Comparison of ENCODE assay signal across 8 cellular contexts in genomic region chr5:10355071-10355889, GRCh38. TPM values are rescaled to one million over a fixed set of nuclear protein-coding genes. Genes with fewer than 3 reads are reported as not detected.
DNase-seq lines count a peak whose midpoint lies in the region; ATAC-seq and TF ChIP-seq lines count a peak whose summit lies in the region.

No MANE protein-coding gene starts in this region.

- H3K9me3 Mint-ChIP-seq in mesothelial cell of epicardium = no peaks in the 10 kb centered on the region

- H3K27ac Mint-ChIP-seq in mesothelial cell of epicardium = peak overlapping the region; percentile 100

- TF ChIP-seq CTCF in breast epithelium (IDR thresholded peaks at IDR 0.05) = no peak
- TF ChIP-seq CTCF in mesothelial cell of epicardium (IDR thresholded peaks at IDR 0.05; ENCODE audit: unreplicated experiment) = no peak
- no peak for TF ChIP-seq CTCF in mucosa of descending colon (IDR thresholded peaks at IDR 0.05)

- H3K27me3 ChIP-seq in BLaER1 treated with 17β-estradiol and CSF1 and Interleukin-3, amounts not matched to agents 10 nM and 100 nM = no peaks in the 10 kb centered on the region
- H3K27me3 ChIP-seq in breast epithelium = no peaks in the 10 kb centered on the region

- no peak for TF ChIP-seq POLR2A in breast epithelium (IDR thresholded peaks at IDR 0.05)

- H3K4me3 ChIP-seq in BLaER1 treated with 17β-estradiol and CSF1 and Interleukin-3, amounts not matched to agents 10 nM and 100 nM = peak overlapping the region; percentile 71 to 95 (median 91)
- peak overlapping the region; percentile 77 to 99 (median 97) for H3K4me3 ChIP-seq in breast epithelium
- no peak overlapping the region for H3K4me3 ChIP-seq in mucosa of descending colon

- peak overlapping the region; percentile 71 to 91 (median 84) for H3K4me2 ChIP-seq in BLaER1 treated with 17β-estradiol and CSF1 and Interleukin-3, amounts not matched to agents 10 nM and 100 nM

- H3K27me3 Mint-ChIP-seq in mesothelial cell of epicardium (ENCODE audit: low read depth) = no peaks in the 10 kb centered on the region

- H4K20me1 ChIP-seq in BLaER1 treated with 17β-estradiol and CSF1 and Interleukin-3, amounts not matched to agents 10 nM and 100 nM = peaks cover 48 to 63% (median 61%) of the 10 kb centered on the region in 11 experiments; a peak in 21 of 22 replicates

- peaks cover 0 to 26% (median 11%) of the 10 kb centered on the region in 11 experiments; a peak in 15 of 22 replicates for H3K36me3 ChIP-seq in BLaER1 treated with 17β-estradiol and CSF1 and Interleukin-3, amounts not matched to agents 10 nM and 100 nM
- H3K36me3 ChIP-seq in breast epithelium (no peaks in the 10 kb centered on the region), mucosa of descending colon (ENCODE audit: low read depth) (no peaks in the 10 kb centered on the region)

- H3K4me1 ChIP-seq in BLaER1 treated with 17β-estradiol and CSF1 and Interleukin-3, amounts not matched to agents 10 nM and 100 nM = peaks cover 21 to 62% (median 44%) of the 10 kb centered on the region in 10 experiments
- H3K4me1 ChIP-seq in breast epithelium (no peaks in the 10 kb centered on the region), mucosa of descending colon (ENCODE audit: low read depth) (peaks cover 3% of the 10 kb centered on the region)

- ATAC-seq in GM18868 (IDR thresholded peaks at IDR 0.05; ENCODE audit: unreplicated experiment) (peak; percentile 8), mucosa of descending colon (no peak), HG02678 (IDR thresholded peaks at IDR 0.05; ENCODE audit: unreplicated experiment) (no peak)

- no peaks in the 10 kb centered on the region for H3K36me3 Mint-ChIP-seq in mesothelial cell of epicardium

- peak overlapping the region; percentile 100 for H3K4me3 Mint-ChIP-seq in mesothelial cell of epicardium

- H3K4me1 Mint-ChIP-seq in mesothelial cell of epicardium = peaks cover 42% of the 10 kb centered on the region

- intact Hi-C loops in breast epithelium (cut with DNase I; ENCODE audit: low total_unique reads) = no loop called here
- intact Hi-C loops in mucosa of descending colon (cut with DNase I, micrococcal nuclease) = no loop called here

- peaks cover 0 to 4% (median 0%) of the 10 kb centered on the region in 11 experiments; a peak in 4 of 22 replicates for H3K9me3 ChIP-seq in BLaER1 treated with 17β-estradiol and CSF1 and Interleukin-3, amounts not matched to agents 10 nM and 100 nM (replicated peaks in 1 of 11)
- no peaks in the 10 kb centered on the region for H3K9me3 ChIP-seq in breast epithelium
- no peaks in the 10 kb centered on the region for H3K9me3 ChIP-seq in mucosa of descending colon

- DNase-seq in NCI-H748 treated with DMSO at 0.1 percent for 48 hours (lab: John Stamatoyannopoulos, UW) = peak; percentile 86
- DNase-seq in breast epithelium (ENCODE audit: low spot score in 2 of 2) = no peak
- no peak for DNase-seq in mesothelial cell of epicardium (ENCODE audit: low spot score in 2 of 2, unreplicated experiment in 2 of 2)
- no peak for DNase-seq in mucosa of descending colon
- DNase-seq in HuH-7 (ENCODE audit: low spot score) = no peak

- peak overlapping the region in 10 of 11 experiments; percentile 95 to 99 (median 99); a peak in 19 of 22 replicates for H3K27ac ChIP-seq in BLaER1 treated with 17β-estradiol and CSF1 and Interleukin-3, amounts not matched to agents 10 nM and 100 nM
- H3K27ac ChIP-seq in breast epithelium = peak overlapping the region; percentile 28 to 99

- peak overlapping the region; percentile 92 to 100 (median 98) for H3K9ac ChIP-seq in BLaER1 treated with 17β-estradiol and CSF1 and Interleukin-3, amounts not matched to agents 10 nM and 100 nM

RNA-seq across cellular contexts. Expression of gene MARCHF6, which starts 1.8 kb away (rescaled TPM):
- total RNA-seq in breast epithelium = 100 to 1,000 TPM in 2 of 3 donors, 10 to 100 TPM in 1; 90.8 to 123 (median 121) TPM
- 267 to 273 TPM (median 272 TPM) in 3 replicates for total RNA-seq in mesothelial cell of epicardium
- total RNA-seq in mucosa of descending colon = 100 to 1,000 TPM; 141 to 205 (median 165) TPM

RNA-seq across cellular contexts. Expression of gene CMBL, which starts 47.6 kb away (rescaled TPM):
- total RNA-seq in breast epithelium = 1 to 10 TPM; 8.2 to 9.4 (median 9.2) TPM
- total RNA-seq in mesothelial cell of epicardium = 22.5 to 26.4 TPM (median 24.8 TPM) in 3 replicates
- 100 to 1,000 TPM in 1 of 3 donors, 10 to 100 TPM in 2; 81.4 to 210 (median 97.9) TPM for total RNA-seq in mucosa of descending colon
